8 cellular contexts compared by ENCODE assay signal in genomic region chr10:71772832-71773220, GRCh38. TPM values are rescaled to one million over a fixed set of nuclear protein-coding genes. Genes with fewer than 3 reads are reported as not detected.
DNase-seq lines count a peak whose midpoint lies in the region; FAIRE-seq and TF ChIP-seq lines count a peak whose summit lies in the region.

No MANE protein-coding gene starts in this region.

- peak overlapping the region; percentile 85 for H3K4me3 Mint-ChIP-seq in HFFc6
- peak overlapping the region; percentile 86 for H3K4me3 Mint-ChIP-seq in activated T-helper 2 cell treated with anti-CD3 and anti-CD28 coated beads, Interferon-gamma antibody, Interleukin-2, Interleukin-4, amounts not matched to agents 10 μg/mL and 5 μg/mL and 100 μg/mL, durations not matched to agents 14 hours and 24 hours and 36 hours (ENCODE audit: low read depth)

- H3K4me1 Mint-ChIP-seq in HFFc6 (ENCODE audit: low read depth), result peaks cover 64% of the 10 kb centered on the region
- H3K4me1 Mint-ChIP-seq in activated T-helper 2 cell treated with anti-CD3 and anti-CD28 coated beads, Interferon-gamma antibody, Interleukin-2, Interleukin-4, amounts not matched to agents 10 μg/mL and 5 μg/mL and 100 μg/mL, durations not matched to agents 14 hours and 24 hours and 36 hours (ENCODE audit: low read depth), result peaks cover 57% of the 10 kb centered on the region

- TF ChIP-seq CTCF in HFFc6 (IDR thresholded peaks at IDR 0.05) (no peak), hepatocyte (IDR thresholded peaks at IDR 0.05; ENCODE audit: poor library complexity) (no peak), GM13976 (IDR thresholded peaks at IDR 0.05; ENCODE audit: borderline replicate concordance, control extremely low read depth, extremely low read depth, insufficient read depth, missing control alignments) (no peak)

- DNase-seq in HFFc6 (no peak), hepatocyte (ENCODE audit: low spot score) (no peak), small intestine (no peak), ecto neural progenitor cell (ENCODE audit: low spot score) (no peak), GM13976 (ENCODE audit: low spot score) (no peak), H4 (ENCODE audit: low spot score) (no peak)
- DNase-seq in activated T-helper 2 cell treated with anti-CD3 and anti-CD28 coated beads, Interferon-gamma antibody, Interleukin-2, Interleukin-4, amounts not matched to agents 10 μg/mL and 5 μg/mL and 100 μg/mL, durations not matched to agents 14 hours and 24 hours and 36 hours (ENCODE audit: low spot score), result no peak
- no peak for DNase-seq in stimulated activated CD4-positive, alpha-beta T cell treated with anti-CD3 and anti-CD28 coated beads, Interleukin-4, amount 100 ng/mL, for 4 hours

- no peaks in the 10 kb centered on the region for H3K36me3 ChIP-seq in hepatocyte (replicated peaks; ENCODE audit: insufficient read depth, low read depth)
- no peaks in the 10 kb centered on the region for H3K36me3 ChIP-seq in small intestine (ENCODE audit: control insufficient read depth in 2 of 2, insufficient read depth in 2 of 2, low read length in 2 of 2)

- H3K27me3 Mint-ChIP-seq in HFFc6 (ENCODE audit: insufficient read depth), result peaks cover 7% of the 10 kb centered on the region; the same call in 1 of the 2 replicates
- no peaks in the 10 kb centered on the region for H3K27me3 Mint-ChIP-seq in activated T-helper 2 cell treated with anti-CD3 and anti-CD28 coated beads, Interferon-gamma antibody, Interleukin-2, Interleukin-4, amounts not matched to agents 10 μg/mL and 5 μg/mL and 100 μg/mL, durations not matched to agents 14 hours and 24 hours and 36 hours (ENCODE audit: low read depth)

- intact Hi-C loops in activated T-helper 2 cell treated with anti-CD3 and anti-CD28 coated beads, Interferon-gamma antibody, Interleukin-2, Interleukin-4, amounts not matched to agents 10 μg/mL and 5 μg/mL and 100 μg/mL, durations not matched to agents 14 hours and 24 hours and 36 hours (cut with micrococcal nuclease), result loop anchor here (1.0 to 10.0 kb wide), 4 partner anchors 47 to 457 kb away; no protein-coding TSS in a partner anchor

- peak overlapping the region; percentile 58; the same call in 1 of the 2 replicates for H3K27ac Mint-ChIP-seq in HFFc6
- H3K27ac Mint-ChIP-seq in activated T-helper 2 cell treated with anti-CD3 and anti-CD28 coated beads, Interferon-gamma antibody, Interleukin-2, Interleukin-4, amounts not matched to agents 10 μg/mL and 5 μg/mL and 100 μg/mL, durations not matched to agents 14 hours and 24 hours and 36 hours, result peak overlapping the region; percentile 97

- H4K20me1 ChIP-seq in hepatocyte (ENCODE audit: insufficient read depth, poor library complexity, severe bottlenecking), result no peaks in the 10 kb centered on the region

- H3K4me1 ChIP-seq in hepatocyte (ENCODE audit: insufficient read depth), result peaks cover 27% of the 10 kb centered on the region
- H3K4me1 ChIP-seq in small intestine (ENCODE audit: control insufficient read depth in 2 of 2, insufficient read depth in 1 of 2, low read depth in 1 of 2, low read length in 1 of 2), result peaks cover 14 to 23% of the 10 kb centered on the region in 2 donors

- no peaks in the 10 kb centered on the region for H3K9me3 Mint-ChIP-seq in HFFc6
- no peaks in the 10 kb centered on the region for H3K9me3 Mint-ChIP-seq in activated T-helper 2 cell treated with anti-CD3 and anti-CD28 coated beads, Interferon-gamma antibody, Interleukin-2, Interleukin-4, amounts not matched to agents 10 μg/mL and 5 μg/mL and 100 μg/mL, durations not matched to agents 14 hours and 24 hours and 36 hours

- peak overlapping the region; percentile 87 for H3K4me2 ChIP-seq in hepatocyte

- no peaks in the 10 kb centered on the region for H3K36me3 Mint-ChIP-seq in HFFc6 (ENCODE audit: low read depth)
- peaks cover 34% of the 10 kb centered on the region for H3K36me3 Mint-ChIP-seq in activated T-helper 2 cell treated with anti-CD3 and anti-CD28 coated beads, Interferon-gamma antibody, Interleukin-2, Interleukin-4, amounts not matched to agents 10 μg/mL and 5 μg/mL and 100 μg/mL, durations not matched to agents 14 hours and 24 hours and 36 hours (ENCODE audit: low read depth)

- in situ Hi-C loops in GM13976 (cut with MboI; ENCODE audit: low sequenced_read_pairs, unreplicated experiment), result no loop called here

- H3K9me2 ChIP-seq in hepatocyte (replicated peaks; ENCODE audit: insufficient read depth), result no peaks in the 10 kb centered on the region

- 91% methylated on average over 4 of the region's 4 CpGs for WGBS in hepatocyte (ENCODE audit: low lambda C conversion rate, missing lambda C conversion rate)
- 24 to 36% (median 29%) methylated on average over 4 of the region's 4 CpGs for WGBS in small intestine, 3 donors

- H3K4me3 ChIP-seq in hepatocyte (peak overlapping the region; percentile 32), small intestine (ENCODE audit: low read depth in 1 of 2, low read length in 2 of 2) (peak overlapping the region; percentile 90 to 98)

- H3K27ac ChIP-seq in hepatocyte, result peak overlapping the region; percentile 54
- peak overlapping the region; percentile 79 to 98 for H3K27ac ChIP-seq in small intestine (ENCODE audit: low read depth in 1 of 2, low read length in 1 of 2)

- H3K9me3 ChIP-seq in hepatocyte (ENCODE audit: low read depth) (no peaks in the 10 kb centered on the region), small intestine (ENCODE audit: control insufficient read depth, low read depth) (no peaks in the 10 kb centered on the region)

- no peaks in the 10 kb centered on the region for H3K27me3 ChIP-seq in hepatocyte
- H3K27me3 ChIP-seq in small intestine (ENCODE audit: control insufficient read depth in 2 of 2, insufficient read depth in 2 of 2, low read length in 2 of 2), result no peaks in the 10 kb centered on the region

- no peaks in the 10 kb centered on the region for H3K79me2 ChIP-seq in hepatocyte

- no peak for FAIRE-seq in small intestine (lab: Jason Lieb, UNC)

- no peak overlapping the region for H2AFZ ChIP-seq in hepatocyte

RNA-seq across cellular contexts. Expression of gene VSIR, which starts 0.5 kb away (rescaled TPM):
- total RNA-seq in HFFc6 (2021; fragmentation: NEBNext Ultra II Directional; extraction: Animal tissue kit (Norgen Biotek cat#: 25700)), result 10 to 100 TPM; 24.3 to 36.2 (median 29.0) TPM
- 56.5 and 61.9 TPM in 2 replicates for total RNA-seq in activated T-helper 2 cell treated with anti-CD3 and anti-CD28 coated beads, Interferon-gamma antibody, Interleukin-2, Interleukin-4, amounts not matched to agents 10 μg/mL and 5 μg/mL and 100 μg/mL, durations not matched to agents 14 hours and 24 hours and 36 hours
- 10.1 and 13.6 TPM in 2 replicates for total RNA-seq in hepatocyte
- polyA plus RNA-seq in hepatocyte (43.4 and 45.5 TPM in 2 replicates), small intestine (10 to 100 TPM; 26.6 to 58.9 (median 49.6) TPM)
- 0.81 and 1.0 TPM in 2 replicates for total RNA-seq in H4 (2014; rRNA removed; shearing (Covaris generic))

RNA-seq across cellular contexts. Expression of gene C10orf105, which starts 53.2 kb away (rescaled TPM):
- total RNA-seq in HFFc6 (2021; fragmentation: NEBNext Ultra II Directional; extraction: Animal tissue kit (Norgen Biotek cat#: 25700)), result not detected
- 0.11 and 0.18 TPM in 2 replicates for total RNA-seq in activated T-helper 2 cell treated with anti-CD3 and anti-CD28 coated beads, Interferon-gamma antibody, Interleukin-2, Interleukin-4, amounts not matched to agents 10 μg/mL and 5 μg/mL and 100 μg/mL, durations not matched to agents 14 hours and 24 hours and 36 hours
- total RNA-seq in hepatocyte, result not detected in 2 replicates
- polyA plus RNA-seq in hepatocyte (0.21 TPM in 1 of 2 replicates, not detected in the other), small intestine (under 1 TPM in 1 of 3 donors, not detected in 2; 0.06 TPM)
- not detected in 2 replicates for total RNA-seq in H4 (2014; rRNA removed; shearing (Covaris generic))
